8 cellular contexts compared by ENCODE assay signal in genomic region chr14:90758028-90758889, GRCh38. TPM values are rescaled to one million over a fixed set of nuclear protein-coding genes. Genes with fewer than 3 reads are reported as not detected.
A peak's percentile ranks its signal among the peaks of the same experiment; 100 is the strongest.
DNase-seq lines count a peak whose midpoint lies in the region; ATAC-seq and TF ChIP-seq lines count a peak whose summit lies in the region.

No MANE protein-coding gene starts in this region.

- H3K4me1 Mint-ChIP-seq in CD14-positive monocyte = peaks cover 15% of the 10 kb centered on the region

- peaks cover 13% of the 10 kb centered on the region for H3K4me1 ChIP-seq in lower lobe of right lung

- peak overlapping the region; percentile 87 to 100 (median 98) for H3K27ac ChIP-seq in dorsolateral prefrontal cortex
- H3K27ac ChIP-seq in lower lobe of right lung = peak overlapping the region; percentile 89

- H3K27me3 Mint-ChIP-seq in CD14-positive monocyte (ENCODE audit: low read depth in 3 of 3) = peaks cover 4 to 8% (median 5%) of the 10 kb centered on the region in 3 donors

- no peaks in the 10 kb centered on the region for H3K27me3 ChIP-seq in dorsolateral prefrontal cortex
- no peaks in the 10 kb centered on the region for H3K27me3 ChIP-seq in lower lobe of right lung (ENCODE audit: low read depth)

- no peaks in the 10 kb centered on the region for H3K36me3 Mint-ChIP-seq in CD14-positive monocyte

- no peaks in the 10 kb centered on the region for H3K9me3 ChIP-seq in lower lobe of right lung

- no peaks in the 10 kb centered on the region for H3K36me3 ChIP-seq in lower lobe of right lung

- intact Hi-C loops in CD14-positive monocyte (cut with micrococcal nuclease) = loop anchor here (1.0 to 10.0 kb wide), 6 partner anchors 69 to 806 kb away; partner anchors contain the start of genes CALM1 (in 1 of the 2) and EFCAB11 (in 1 of the 2)
- intact Hi-C loops in dorsolateral prefrontal cortex (cut with DNase I) = loop anchor here (1.0 to 10.0 kb wide), 9 partner anchors 59 to 456 kb away; partner anchors contain the start of genes CALM1 (in 1 of the 2) and TTC7B (in 1 of the 2)
- intact Hi-C loops in lower lobe of right lung (cut with DNase I) = no loop called here

- H3K4me3 ChIP-seq in dorsolateral prefrontal cortex (peak overlapping the region; percentile 39 to 80 (median 64)), lower lobe of right lung (peak overlapping the region; percentile 59)

- H3K27ac Mint-ChIP-seq in CD14-positive monocyte = peak overlapping the region; percentile 35 to 87 (median 76)

- peak overlapping the region; percentile 80 to 88 for H3K4me3 Mint-ChIP-seq in CD14-positive monocyte

- peak; percentile 86 for TF ChIP-seq CTCF in CD14-positive monocyte (IDR thresholded peaks at IDR 0.05)
- peak; percentile 80 to 99 (median 96) for TF ChIP-seq CTCF in dorsolateral prefrontal cortex (IDR thresholded peaks at IDR 0.05 in 54 of 56, conservative IDR thresholded peaks at IDR 0.05 in 2 of 56; ENCODE audit: low read depth in 1 of 56, partially characterized antibody in 56 of 56)
- TF ChIP-seq CTCF in lower lobe of right lung (IDR thresholded peaks at IDR 0.05) = peak; percentile 90

- H3K9me3 Mint-ChIP-seq in CD14-positive monocyte = peaks cover 0 to 12% (median 8%) of the 10 kb centered on the region in 7 donors

- ATAC-seq in GM19328 (IDR thresholded peaks at IDR 0.05; ENCODE audit: unreplicated experiment) = peak; percentile 81
- peak; percentile 84 for ATAC-seq in HG03469 (IDR thresholded peaks at IDR 0.05; ENCODE audit: unreplicated experiment)
- ATAC-seq in lower lobe of right lung = peak; percentile 96 to 97

- DNase-seq in CD14-positive monocyte (ENCODE audit: low spot score) (peak; percentile 90), NCI-H526 (lab: John Stamatoyannopoulos, UW) (peak; percentile 36 to 96), dorsolateral prefrontal cortex (peak; percentile 66 to 93 (median 80)), lower lobe of right lung (peak; percentile 95)
- peak; percentile 90 to 91 for DNase-seq in activated CD4-positive, alpha-beta T cell treated with anti-CD3 and anti-CD28 coated beads, Interleukin-2, amount 50 U/mL, for 4 hours
- DNase-seq in stimulated activated CD4-positive, alpha-beta T cell treated with anti-CD3 and anti-CD28 coated beads, TNF-alpha, amount 100 ng/mL, for 1 hour (ENCODE audit: low read depth in 3 of 3, low spot score in 1 of 3) = peak; percentile 88 to 95 (median 95)

RNA-seq across cellular contexts. Expression of gene TTC7B, which starts 58.0 kb away (rescaled TPM):
- 1 to 10 TPM in 1 of 2 donors, under 1 TPM in 1; 0.87 to 1.2 TPM for polyA plus RNA-seq in CD14-positive monocyte
- total RNA-seq in dorsolateral prefrontal cortex = 100 to 1,000 TPM in 119 of 120 experiments, 10 to 100 TPM in 1; 90.4 to 281 (median 204) TPM
- total RNA-seq in lower lobe of right lung = 54.1 TPM

Comparison
In these comparisons a context has a peak if more than half of its experiments do, and no peak if none do; other contexts are left out.
1. Peak in every context shown above with its lines: DNase-seq, ATAC-seq, H3K4me3 ChIP-seq and H3K27ac ChIP-seq.